In genomic region chr3:32713181-32713580, GRCh38 we compare ENCODE assay signal across 28 cellular contexts.
"Had no signal": no experiment of that assay in that cellular context is flagged by ENCODE, and none has a peak within 500 bp of the region (broad histone marks: within the 10 kb centered on the region; RNA-seq: fewer than 3 reads in every experiment).

No MANE protein-coding gene starts in this region.

- H3K9me3 Mint-ChIP-seq: activated CD4-positive, alpha-beta memory T cell treated with anti-CD3 and anti-CD28 coated beads, Interleukin-2, amount 10 ng/mL, durations not matched to agents 7 days and 5 days; activated naive CD4-positive, alpha-beta T cell treated with anti-CD3 and anti-CD28 coated beads, Interleukin-2, amount 10 ng/mL, durations not matched to agents 7 days and 5 days; activated naive CD4-positive, alpha-beta T cell treated with anti-CD3 and anti-CD28 coated beads, Interleukin-2, amount 50 U/mL, for 72 hours; activated naive CD8-positive, alpha-beta T cell treated with anti-CD3 and anti-CD28 coated beads, Interleukin-2, amount 10 ng/mL, durations not matched to agents 7 days and 5 days; activated T-cell treated with anti-CD3 and anti-CD28 coated beads, Interleukin-2, amount 50 U/mL, for 24 hours; activated T-cell treated with anti-CD3 and anti-CD28 coated beads, Interleukin-2, amount 50 U/mL, for 72 hours; central memory CD8-positive, alpha-beta T cell; dendritic cell treated with granulocyte-macrophage colony-stimulating factor and Interleukin-4, amounts not matched to agents 40 ng/mL and 50 ng/mL, for 4 days; endodermal cell; T-cell; T-helper 1 cell treated with Interleukin-12 subunit alpha and Interleukin-12 subunit beta and Interleukin-4 antibody, amounts not matched to agents 30 μg/mL and 1 μg/mL, for 36 hours; T-helper 2 cell treated with Interferon-gamma antibody and Interleukin-4, amounts not matched to agents 5 μg/mL and 100 μg/mL, for 36 hours had no signal

- H3K4me3 Mint-ChIP-seq: activated CD4-positive, alpha-beta memory T cell treated with anti-CD3 and anti-CD28 coated beads, Interleukin-2, amount 10 ng/mL, durations not matched to agents 7 days and 5 days; activated naive CD4-positive, alpha-beta T cell treated with anti-CD3 and anti-CD28 coated beads, Interleukin-2, amount 10 ng/mL, durations not matched to agents 7 days and 5 days; activated naive CD8-positive, alpha-beta T cell treated with anti-CD3 and anti-CD28 coated beads, Interleukin-2, amount 10 ng/mL, durations not matched to agents 7 days and 5 days; activated T-cell treated with anti-CD3 and anti-CD28 coated beads, Interleukin-2, amount 50 U/mL, for 24 hours; activated T-cell treated with anti-CD3 and anti-CD28 coated beads, Interleukin-2, amount 50 U/mL, for 72 hours; central memory CD8-positive, alpha-beta T cell; dendritic cell treated with granulocyte-macrophage colony-stimulating factor and Interleukin-4, amounts not matched to agents 40 ng/mL and 50 ng/mL, for 4 days; endodermal cell; T-cell; T-helper 1 cell treated with Interleukin-12 subunit alpha and Interleukin-12 subunit beta and Interleukin-4 antibody, amounts not matched to agents 30 μg/mL and 1 μg/mL, for 36 hours; T-helper 2 cell treated with Interferon-gamma antibody and Interleukin-4, amounts not matched to agents 5 μg/mL and 100 μg/mL, for 36 hours had no signal

- H3K27me3 Mint-ChIP-seq: activated CD4-positive, alpha-beta memory T cell treated with anti-CD3 and anti-CD28 coated beads, Interleukin-2, amount 10 ng/mL, durations not matched to agents 7 days and 5 days; activated naive CD4-positive, alpha-beta T cell treated with anti-CD3 and anti-CD28 coated beads, Interleukin-2, amount 10 ng/mL, durations not matched to agents 7 days and 5 days; activated naive CD8-positive, alpha-beta T cell treated with anti-CD3 and anti-CD28 coated beads, Interleukin-2, amount 10 ng/mL, durations not matched to agents 7 days and 5 days; activated T-cell treated with anti-CD3 and anti-CD28 coated beads, Interleukin-2, amount 50 U/mL, for 24 hours; central memory CD8-positive, alpha-beta T cell; dendritic cell treated with granulocyte-macrophage colony-stimulating factor and Interleukin-4, amounts not matched to agents 40 ng/mL and 50 ng/mL, for 4 days; T-cell had no signal

- DNase-seq: activated CD4-positive, alpha-beta memory T cell treated with anti-CD3 and anti-CD28 coated beads, Interleukin-2, amount 10 ng/mL, durations not matched to agents 7 days and 5 days; activated CD4-positive, alpha-beta T cell treated with anti-CD3 and anti-CD28 coated beads for 48 hours; activated CD4-positive, CD25-positive, alpha-beta regulatory T cell; activated CD8-positive, alpha-beta memory T cell treated with anti-CD3 and anti-CD28 coated beads, Interleukin-2, amount 50 U/mL, for 4 hours; activated gamma-delta T cell; activated naive CD4-positive, alpha-beta T cell; activated naive CD4-positive, alpha-beta T cell treated with anti-CD3 and anti-CD28 coated beads, Interleukin-2, amount 10 ng/mL, durations not matched to agents 7 days and 5 days; activated naive CD8-positive, alpha-beta T cell treated with anti-CD3 and anti-CD28 coated beads, Interleukin-2, amount 10 ng/mL, durations not matched to agents 7 days and 5 days; activated T-cell treated with anti-CD3 and anti-CD28 coated beads, Interleukin-2, amount 50 U/mL, for 24 hours; activated T-cell treated with anti-CD3 and anti-CD28 coated beads, Interleukin-2, amount 50 U/mL, for 72 hours; anterior cingulate cortex; brain microvascular endothelial cell; dorsolateral prefrontal cortex; effector memory CD4-positive, alpha-beta T cell; endodermal cell; foreskin fibroblast; head of caudate nucleus; hippocampal formation; T-cell; T1000; WERI-Rb-1 had no signal

- H3K4me1 Mint-ChIP-seq: central memory CD8-positive, alpha-beta T cell had no signal

- H3K27me3 ChIP-seq: brain microvascular endothelial cell, dorsolateral prefrontal cortex had no signal

- ATAC-seq: activated naive CD4-positive, alpha-beta T cell treated with anti-CD3 and anti-CD28 coated beads, Interleukin-2, amount 50 U/mL, for 72 hours; activated T-cell treated with anti-CD3 and anti-CD28 coated beads, Interleukin-2, amount 50 U/mL, for 72 hours; esophagus mucosa; T-cell had no signal

- H3K27ac Mint-ChIP-seq: activated CD4-positive, alpha-beta memory T cell treated with anti-CD3 and anti-CD28 coated beads, Interleukin-2, amount 10 ng/mL, durations not matched to agents 7 days and 5 days; activated naive CD4-positive, alpha-beta T cell treated with anti-CD3 and anti-CD28 coated beads, Interleukin-2, amount 10 ng/mL, durations not matched to agents 7 days and 5 days; activated naive CD4-positive, alpha-beta T cell treated with anti-CD3 and anti-CD28 coated beads, Interleukin-2, amount 50 U/mL, for 72 hours; activated T-cell treated with anti-CD3 and anti-CD28 coated beads, Interleukin-2, amount 50 U/mL, for 24 hours; activated T-cell treated with anti-CD3 and anti-CD28 coated beads, Interleukin-2, amount 50 U/mL, for 72 hours; dendritic cell treated with granulocyte-macrophage colony-stimulating factor and Interleukin-4, amounts not matched to agents 40 ng/mL and 50 ng/mL, for 4 days; endodermal cell; T-cell; T-helper 1 cell treated with Interleukin-12 subunit alpha and Interleukin-12 subunit beta and Interleukin-4 antibody, amounts not matched to agents 30 μg/mL and 1 μg/mL, for 36 hours; T-helper 2 cell treated with Interferon-gamma antibody and Interleukin-4, amounts not matched to agents 5 μg/mL and 100 μg/mL, for 36 hours had no signal

- H3K27ac ChIP-seq: brain microvascular endothelial cell, coronary artery, dorsolateral prefrontal cortex, WERI-Rb-1 had no signal
